Comparison of ENCODE assay signal across 37 cellular contexts in the genomic region with DNA sequence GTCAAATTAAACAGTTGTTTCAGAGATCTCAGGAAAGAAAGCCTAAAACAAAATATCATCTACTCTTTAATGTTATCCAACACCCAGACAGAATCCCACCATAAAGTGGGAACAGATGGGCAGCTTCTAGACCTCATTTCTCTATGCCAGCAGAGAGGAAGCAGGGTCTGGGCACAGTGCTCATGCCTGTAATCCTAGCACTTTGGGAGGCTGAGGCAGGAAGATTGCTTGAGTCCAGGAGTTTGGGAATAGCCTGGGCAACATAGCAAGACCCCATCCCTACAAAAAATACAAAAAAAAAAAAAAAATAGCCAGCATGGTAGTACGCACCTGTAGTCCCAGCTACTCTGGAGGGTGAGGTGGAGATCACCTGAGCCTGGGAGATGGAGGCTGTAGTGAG.
"Had no signal": no experiment of that assay in that cellular context is flagged by ENCODE, and none has a peak within 500 bp of the region (broad histone marks: within the 10 kb centered on the region; RNA-seq: fewer than 3 reads in every experiment).

No MANE protein-coding gene starts in this region.

- H3K4me3 ChIP-seq: adrenal gland, cardiac muscle cell had no signal

- H3K9me3 ChIP-seq: adrenal gland had no signal

- H3K36me3 Mint-ChIP-seq: activated naive CD4-positive, alpha-beta T cell treated with anti-CD3 and anti-CD28 coated beads, Interleukin-2, amount 50 U/mL, for 72 hours; brain had no signal

- H3K27ac Mint-ChIP-seq: activated CD4-positive, alpha-beta memory T cell treated with anti-CD3 and anti-CD28 coated beads, Interleukin-2, amount 10 ng/mL, durations not matched to agents 7 days and 5 days; activated CD4-positive, alpha-beta T cell treated with anti-CD3 and anti-CD28 coated beads for 36 hours; activated CD4-positive, alpha-beta T cell treated with anti-CD3 and anti-CD28 coated beads, Interleukin-2, amount 10 ng/mL, durations not matched to agents 7 days and 5 days; activated CD8-positive, alpha-beta memory T cell treated with anti-CD3 and anti-CD28 coated beads, Interleukin-2, amount 10 ng/mL, durations not matched to agents 7 days and 5 days; activated CD8-positive, alpha-beta T cell treated with anti-CD3 and anti-CD28 coated beads, Interleukin-2, amount 10 ng/mL, durations not matched to agents 7 days and 5 days; activated naive CD4-positive, alpha-beta T cell treated with anti-CD3 and anti-CD28 coated beads for 36 hours; activated naive CD4-positive, alpha-beta T cell treated with anti-CD3 and anti-CD28 coated beads, Interleukin-2, amount 50 U/mL, for 72 hours; activated naive CD8-positive, alpha-beta T cell treated with anti-CD3 and anti-CD28 coated beads for 36 hours; activated T-cell treated with anti-CD3 and anti-CD28 coated beads, Interleukin-2, amount 50 U/mL, for 24 hours; activated T-helper 2 cell treated with anti-CD3 and anti-CD28 coated beads, Interferon-gamma antibody, Interleukin-2, Interleukin-4, amounts not matched to agents 10 μg/mL and 5 μg/mL and 100 μg/mL, durations not matched to agents 14 hours and 24 hours and 36 hours; brain; T-cell; T-helper 17 cell; T-helper 2 cell treated with Interferon-gamma antibody and Interleukin-4, amounts not matched to agents 5 μg/mL and 100 μg/mL, for 36 hours had no signal

- H3K4me1 Mint-ChIP-seq: activated CD4-positive, alpha-beta memory T cell treated with anti-CD3 and anti-CD28 coated beads, Interleukin-2, amount 10 ng/mL, durations not matched to agents 7 days and 5 days; activated CD4-positive, alpha-beta T cell treated with anti-CD3 and anti-CD28 coated beads for 36 hours; activated CD4-positive, alpha-beta T cell treated with anti-CD3 and anti-CD28 coated beads, Interleukin-2, amount 10 ng/mL, durations not matched to agents 7 days and 5 days; activated CD8-positive, alpha-beta memory T cell treated with anti-CD3 and anti-CD28 coated beads, Interleukin-2, amount 10 ng/mL, durations not matched to agents 7 days and 5 days; activated naive CD8-positive, alpha-beta T cell treated with anti-CD3 and anti-CD28 coated beads for 36 hours; central memory CD8-positive, alpha-beta T cell had no signal

- H3K4me3 Mint-ChIP-seq: activated CD4-positive, alpha-beta memory T cell treated with anti-CD3 and anti-CD28 coated beads, Interleukin-2, amount 10 ng/mL, durations not matched to agents 7 days and 5 days; activated CD4-positive, alpha-beta T cell treated with anti-CD3 and anti-CD28 coated beads for 36 hours; activated CD4-positive, alpha-beta T cell treated with anti-CD3 and anti-CD28 coated beads, Interleukin-2, amount 10 ng/mL, durations not matched to agents 7 days and 5 days; activated CD8-positive, alpha-beta memory T cell treated with anti-CD3 and anti-CD28 coated beads, Interleukin-2, amount 10 ng/mL, durations not matched to agents 7 days and 5 days; activated CD8-positive, alpha-beta T cell treated with anti-CD3 and anti-CD28 coated beads, Interleukin-2, amount 10 ng/mL, durations not matched to agents 7 days and 5 days; activated naive CD4-positive, alpha-beta T cell treated with anti-CD3 and anti-CD28 coated beads for 36 hours; activated naive CD8-positive, alpha-beta T cell treated with anti-CD3 and anti-CD28 coated beads for 36 hours; activated T-cell treated with anti-CD3 and anti-CD28 coated beads, Interleukin-2, amount 50 U/mL, for 24 hours; brain; central memory CD8-positive, alpha-beta T cell; T-cell; T-helper 17 cell; T-helper 2 cell treated with Interferon-gamma antibody and Interleukin-4, amounts not matched to agents 5 μg/mL and 100 μg/mL, for 36 hours had no signal

- H3K9me3 Mint-ChIP-seq: activated CD4-positive, alpha-beta T cell treated with anti-CD3 and anti-CD28 coated beads, Interleukin-2, amount 10 ng/mL, durations not matched to agents 7 days and 5 days; activated naive CD4-positive, alpha-beta T cell treated with anti-CD3 and anti-CD28 coated beads for 36 hours; activated naive CD4-positive, alpha-beta T cell treated with anti-CD3 and anti-CD28 coated beads, Interleukin-2, amount 50 U/mL, for 72 hours; activated naive CD8-positive, alpha-beta T cell treated with anti-CD3 and anti-CD28 coated beads for 36 hours; activated T-cell treated with anti-CD3 and anti-CD28 coated beads, Interleukin-2, amount 50 U/mL, for 24 hours; activated T-helper 2 cell treated with anti-CD3 and anti-CD28 coated beads, Interferon-gamma antibody, Interleukin-2, Interleukin-4, amounts not matched to agents 10 μg/mL and 5 μg/mL and 100 μg/mL, durations not matched to agents 14 hours and 24 hours and 36 hours; central memory CD8-positive, alpha-beta T cell; T-cell; T-helper 2 cell treated with Interferon-gamma antibody and Interleukin-4, amounts not matched to agents 5 μg/mL and 100 μg/mL, for 36 hours had no signal

- DNase-seq: activated CD4-positive, alpha-beta memory T cell treated with anti-CD3 and anti-CD28 coated beads, Interleukin-2, amount 10 ng/mL, durations not matched to agents 7 days and 5 days; activated CD4-positive, alpha-beta T cell treated with anti-CD3 and anti-CD28 coated beads for 1 hour; activated CD4-positive, alpha-beta T cell treated with anti-CD3 and anti-CD28 coated beads for 36 hours; activated CD4-positive, alpha-beta T cell treated with anti-CD3 and anti-CD28 coated beads for 48 hours; activated CD4-positive, alpha-beta T cell treated with anti-CD3 and anti-CD28 coated beads, Interleukin-2, amount 10 ng/mL, durations not matched to agents 7 days and 5 days; activated CD4-positive, alpha-beta T cell treated with anti-CD3 and anti-CD28 coated beads, Interleukin-2, amount 50 U/mL, for 48 hours; activated CD4-positive, CD25-positive, alpha-beta regulatory T cell; activated CD8-positive, alpha-beta memory T cell treated with anti-CD3 and anti-CD28 coated beads for 24 hours; activated CD8-positive, alpha-beta memory T cell treated with anti-CD3 and anti-CD28 coated beads, Interleukin-2, amount 10 ng/mL, durations not matched to agents 7 days and 5 days; activated CD8-positive, alpha-beta memory T cell treated with anti-CD3 and anti-CD28 coated beads, Interleukin-2, amount 50 U/mL, for 48 hours; activated CD8-positive, alpha-beta T cell treated with anti-CD3 and anti-CD28 coated beads, Interleukin-2, amount 10 ng/mL, durations not matched to agents 7 days and 5 days; activated effector memory CD4-positive, alpha-beta T cell treated with Interleukin-2 at 50 U/mL for 16 hours; activated gamma-delta T cell; activated naive CD4-positive, alpha-beta T cell; activated naive CD4-positive, alpha-beta T cell treated with anti-CD3 and anti-CD28 coated beads for 36 hours; activated naive CD4-positive, alpha-beta T cell treated with anti-CD3 and anti-CD28 coated beads, Interleukin-2, amount 50 U/mL, for 16 hours; activated naive CD8-positive, alpha-beta T cell treated with anti-CD3 and anti-CD28 coated beads for 36 hours; activated T-cell treated with anti-CD3 and anti-CD28 coated beads, Interleukin-2, amount 50 U/mL, for 24 hours; activated T-cell treated with anti-CD3 and anti-CD28 coated beads, Interleukin-2, amount 50 U/mL, for 48 hours; adrenal gland; amniotic stem cell; aorta; caudate nucleus; cerebellar nuclear complex; T-cell; T-helper 17 cell; T-helper 9 cell had no signal

- H3K27me3 Mint-ChIP-seq: activated CD4-positive, alpha-beta T cell treated with anti-CD3 and anti-CD28 coated beads for 36 hours; activated CD8-positive, alpha-beta memory T cell treated with anti-CD3 and anti-CD28 coated beads, Interleukin-2, amount 10 ng/mL, durations not matched to agents 7 days and 5 days; activated naive CD8-positive, alpha-beta T cell treated with anti-CD3 and anti-CD28 coated beads for 36 hours; activated T-cell treated with anti-CD3 and anti-CD28 coated beads, Interleukin-2, amount 50 U/mL, for 24 hours; central memory CD8-positive, alpha-beta T cell; T-cell; T-helper 17 cell had no signal

- ATAC-seq: activated CD4-positive, alpha-beta T cell treated with anti-CD3 and anti-CD28 coated beads for 36 hours; activated CD4-positive, CD25-positive, alpha-beta regulatory T cell treated with anti-CD3 and anti-CD28 coated beads, Interleukin-2, amount 50 U/mL, for 24 hours; activated CD8-positive, alpha-beta memory T cell treated with anti-CD3 and anti-CD28 coated beads, Interleukin-2, amount 10 ng/mL, durations not matched to agents 7 days and 5 days; activated CD8-positive, alpha-beta T cell treated with anti-CD3 and anti-CD28 coated beads, Interleukin-2, amount 10 ng/mL, durations not matched to agents 7 days and 5 days; activated naive CD4-positive, alpha-beta T cell treated with anti-CD3 and anti-CD28 coated beads, Interleukin-2, amount 50 U/mL, for 72 hours; T-cell; T-helper 17 cell had no signal

- FAIRE-seq: bronchial epithelial cell, TTC549 had no signal

- H3K36me3 ChIP-seq: adrenal gland, cardiac muscle cell had no signal

- H3K4me1 ChIP-seq: adrenal gland had no signal

- H3K27ac ChIP-seq: adrenal gland, cardiac muscle cell, VCaP had no signal

- H3K27me3 ChIP-seq: adrenal gland, cardiac muscle cell had no signal
